In genomic region chr16:46757339-46758050, GRCh38 we compare ENCODE assay signal across 12 cellular contexts. TPM values are rescaled to one million over a fixed set of nuclear protein-coding genes. Genes with fewer than 3 reads are reported as not detected.
DNase-seq lines count a peak whose midpoint lies in the region; ATAC-seq, FAIRE-seq and TF ChIP-seq lines count a peak whose summit lies in the region.
"Had no signal": no experiment of that assay in that cellular context is flagged by ENCODE, and none has a peak within 500 bp of the region (broad histone marks: within the 10 kb centered on the region; RNA-seq: fewer than 3 reads in every experiment).

No MANE protein-coding gene starts in this region.

- no peak overlapping the region for H4K8ac ChIP-seq in mesendoderm (ENCODE audit: low read depth, low read length)

- TF ChIP-seq CTCF in kidney (IDR thresholded peaks at IDR 0.05; ENCODE audit: borderline replicate concordance, extremely low read depth, insufficient read depth) = no peak
- no peak for TF ChIP-seq CTCF in lower leg skin (IDR thresholded peaks at IDR 0.05)

- H3K4me3 ChIP-seq in BLaER1 treated with 17β-estradiol and CSF1 and Interleukin-3, amounts not matched to agents 10 nM and 100 nM = no peak overlapping the region
- no peak overlapping the region for H3K4me3 ChIP-seq in mesendoderm (ENCODE audit: low read length)
- H3K4me3 ChIP-seq in kidney (ENCODE audit: low read length in 2 of 2) = no peak overlapping the region
- H3K4me3 ChIP-seq in lower leg skin (ENCODE audit: low read depth, poor library complexity, severe bottlenecking) = no peak overlapping the region
- H3K4me3 ChIP-seq: GM12878 had no signal

- H3K56ac ChIP-seq in mesendoderm (ENCODE audit: low read length) = peak overlapping the region; percentile 69

- H3K79me2 ChIP-seq in mesendoderm (ENCODE audit: control insufficient read depth, insufficient read depth, low read length) = no peaks in the 10 kb centered on the region

- no peak overlapping the region for H4K5ac ChIP-seq in mesendoderm (ENCODE audit: low read length)

- H2BK15ac ChIP-seq in mesendoderm (replicated peaks; ENCODE audit: low read depth) = no peak overlapping the region

- no peak overlapping the region for H3K27ac ChIP-seq in BLaER1 treated with 17β-estradiol and CSF1 and Interleukin-3, amounts not matched to agents 10 nM and 100 nM
- H3K27ac ChIP-seq in mesendoderm (ENCODE audit: low read depth, low read length) (no peak overlapping the region), kidney (ENCODE audit: low read depth in 2 of 2, low read length in 2 of 2) (no peak overlapping the region)

- peaks cover 9 to 29% (median 18%) of the 10 kb centered on the region in 10 experiments; a peak in 19 of 20 replicates for H3K4me1 ChIP-seq in BLaER1 treated with 17β-estradiol and CSF1 and Interleukin-3, amounts not matched to agents 10 nM and 100 nM
- peaks cover 8% of the 10 kb centered on the region for H3K4me1 ChIP-seq in mesendoderm (ENCODE audit: control insufficient read depth, low read depth, low read length)
- H3K4me1 ChIP-seq in kidney (ENCODE audit: control insufficient read depth in 1 of 2, insufficient read depth in 1 of 2, low read depth in 1 of 2, low read length in 2 of 2) = no peaks in the 10 kb centered on the region

- ATAC-seq in stimulated activated naive CD8-positive, alpha-beta T cell treated with anti-CD3 and anti-CD28 coated beads, Interleukin-15, Interleukin-2, amounts not matched to agents 100 U/mL and 50 U/mL, for 24 hours = no peak
- ATAC-seq: GM12878 had no signal

- FAIRE-seq in kidney (lab: Jason Lieb, UNC) = no peak
- FAIRE-seq: astrocyte, GM12878 had no signal

- no peak for TF ChIP-seq POLR2A in lower leg skin (IDR thresholded peaks at IDR 0.05)

- H2BK120ac ChIP-seq in mesendoderm (ENCODE audit: low read depth, low read length) = no peak overlapping the region

- peak overlapping the region in 9 of 11 experiments; percentile 8 to 66 (median 49); a peak in 16 of 22 replicates for H3K4me2 ChIP-seq in BLaER1 treated with 17β-estradiol and CSF1 and Interleukin-3, amounts not matched to agents 10 nM and 100 nM
- H3K4me2 ChIP-seq in mesendoderm (ENCODE audit: low read length) = no peak overlapping the region

- DNase-seq in NCI-H146 (lab: John Stamatoyannopoulos, UW) (peak; percentile 58), astrocyte of the hippocampus (ENCODE audit: low read depth, low spot score) (peak; percentile 45), mesendoderm (peak; percentile 93), kidney (no peak), lower leg skin (ENCODE audit: low spot score in 2 of 2) (no peak)
- no peak for DNase-seq in stimulated activated CD4-positive, alpha-beta T cell treated with anti-CD3 and anti-CD28 coated beads, Interleukin-2, amount 100 ng/mL, for 24 hours
- DNase-seq in stimulated activated naive CD8-positive, alpha-beta T cell treated with anti-CD3 and anti-CD28 coated beads, Interleukin-15, Interleukin-2, amounts not matched to agents 100 U/mL and 50 U/mL, for 24 hours = no peak
- DNase-seq: CD4-positive, alpha-beta T cell; NCI-H2171 treated with DMSO at 0.1 percent for 48 hours had no signal

- no CpG with 5 or more reads among the region's 21 CpGs for WGBS in mesendoderm (ENCODE audit: extremely low coverage, insufficient coverage, low lambda C conversion rate)
- 55 to 63% methylated on average over 18 to 20 of the region's 21 CpGs for WGBS in lower leg skin, 2 donors

- no peaks in the 10 kb centered on the region for H3K79me1 ChIP-seq in mesendoderm (ENCODE audit: low read length)

- H3K23ac ChIP-seq in mesendoderm (ENCODE audit: low read length) = no peak overlapping the region

- H3K9ac ChIP-seq in BLaER1 treated with 17β-estradiol and CSF1 and Interleukin-3, amounts not matched to agents 10 nM and 100 nM = no peak overlapping the region
- H3K9ac ChIP-seq in mesendoderm (ENCODE audit: low read length) = no peak overlapping the region
- H3K9ac ChIP-seq in kidney (ENCODE audit: low read length in 2 of 2) = no peak overlapping the region

- H2AK5ac ChIP-seq in mesendoderm (ENCODE audit: low read length) = no peak overlapping the region

- H3K18ac ChIP-seq in mesendoderm (ENCODE audit: low read length) = no peak overlapping the region

- H3K36me3 ChIP-seq in BLaER1 treated with 17β-estradiol and CSF1 and Interleukin-3, amounts not matched to agents 10 nM and 100 nM = no peaks in the 10 kb centered on the region
- H3K36me3 ChIP-seq in mesendoderm (ENCODE audit: control insufficient read depth, insufficient read depth, low read length) = no peaks in the 10 kb centered on the region
- no peaks in the 10 kb centered on the region for H3K36me3 ChIP-seq in kidney (ENCODE audit: control insufficient read depth in 1 of 2, insufficient read depth in 2 of 2, low read length in 2 of 2)

- intact Hi-C loops in kidney (cut with DNase I) = no loop called here
- intact Hi-C loops in lower leg skin (cut with DNase I; ENCODE audit: low total_unique reads) = no loop called here

- H3K4ac ChIP-seq in mesendoderm (ENCODE audit: low read depth, low read length) = no peak overlapping the region

- no peaks in the 10 kb centered on the region for H3K27me3 ChIP-seq in BLaER1 treated with 17β-estradiol and CSF1 and Interleukin-3, amounts not matched to agents 10 nM and 100 nM
- no peaks in the 10 kb centered on the region for H3K27me3 ChIP-seq in mesendoderm (ENCODE audit: insufficient read depth, low read length, poor library complexity)

- peak overlapping the region; percentile 57 for H2BK5ac ChIP-seq in mesendoderm (ENCODE audit: low read length)

- no peaks in the 10 kb centered on the region for H4K20me1 ChIP-seq in BLaER1 treated with 17β-estradiol and CSF1 and Interleukin-3, amounts not matched to agents 10 nM and 100 nM

- no peaks in the 10 kb centered on the region for H3K9me3 ChIP-seq in BLaER1 treated with 17β-estradiol and CSF1 and Interleukin-3, amounts not matched to agents 10 nM and 100 nM (replicated peaks in 1 of 11)
- H3K9me3 ChIP-seq in kidney (ENCODE audit: control insufficient read depth in 1 of 2, low read length in 2 of 2) = no peaks in the 10 kb centered on the region

RNA-seq across cellular contexts. Expression of gene MYLK3, which starts 9.4 kb away (rescaled TPM):
- 0.13 TPM for polyA plus RNA-seq in mesendoderm (2013, experiment 1 of 2)
- 0.18 TPM for polyA plus RNA-seq in mesendoderm (2013, experiment 2 of 2)
- 0.31 TPM for total RNA-seq in kidney
- polyA plus RNA-seq in kidney (ENCODE audit: insufficient read depth, low read depth, low replicate concordance) = 1.5 TPM
- total RNA-seq in lower leg skin = under 1 TPM in 3 of 4 donors, not detected in 1; 0.11 to 0.86 (median 0.19) TPM

Comparison
In these comparisons a context has a peak if more than half of its experiments do, and no peak if none do; other contexts are left out.
1. DNase-seq: peak in NCI-H146 (single experiment), astrocyte of the hippocampus (single experiment) and mesendoderm (single experiment); none in stimulated activated CD4-positive, alpha-beta T cell treated with anti-CD3 and anti-CD28 coated beads, Interleukin-2, amount 100 ng/mL, for 24 hours (0 of 2), stimulated activated naive CD8-positive, alpha-beta T cell treated with anti-CD3 and anti-CD28 coated beads, Interleukin-15, Interleukin-2, amounts not matched to agents 100 U/mL and 50 U/mL, for 24 hours (single experiment), kidney (single experiment) and lower leg skin (0 of 2).